1 cellular context compared by ENCODE assay signal in the genomic region with DNA sequence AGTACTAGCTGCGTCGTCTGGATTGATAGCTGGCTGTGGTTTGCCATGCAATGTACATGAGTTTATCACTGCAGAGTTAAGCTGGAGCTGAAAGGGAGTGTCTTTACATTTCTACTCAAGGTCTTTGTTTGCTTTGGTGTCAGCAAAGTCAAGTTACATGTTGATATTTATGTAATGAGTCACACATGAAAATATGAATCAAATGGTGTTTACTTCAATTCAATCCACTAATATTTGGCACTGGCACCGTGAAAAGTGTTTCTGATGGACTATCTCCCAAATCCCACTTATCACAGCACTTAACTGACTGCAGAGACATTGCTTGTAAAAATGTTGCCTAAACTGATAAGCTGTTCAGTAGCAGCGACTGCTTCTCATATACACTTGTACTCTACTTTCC.
TF ChIP-seq lines count a peak whose summit lies in the region.

No MANE protein-coding gene starts in this region.

TF ChIP-seq in K562, 482 proteins besides CTCF, POLR2A, EP300 and RAD21 (continued from another document):
- TF ChIP-seq, protein P1, sequence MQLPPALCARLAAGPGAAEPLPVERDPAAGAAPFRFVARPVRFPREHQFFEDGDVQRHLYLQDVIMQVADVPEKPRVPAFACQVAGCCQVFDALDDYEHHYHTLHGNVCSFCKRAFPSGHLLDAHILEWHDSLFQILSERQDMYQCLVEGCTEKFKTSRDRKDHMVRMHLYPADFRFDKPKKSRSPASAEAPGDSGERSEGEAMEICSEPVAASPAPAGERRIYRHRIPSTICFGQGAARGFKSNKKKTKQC (CRISPR knock-in tag; IDR thresholded peaks at IDR 0.05) = no peak
- no peak for TF ChIP-seq POLR3A (IDR thresholded peaks at IDR 0.05; ENCODE audit: borderline replicate concordance, extremely low read depth, insufficient read depth, insufficient read length)
- TF ChIP-seq, protein P2, sequence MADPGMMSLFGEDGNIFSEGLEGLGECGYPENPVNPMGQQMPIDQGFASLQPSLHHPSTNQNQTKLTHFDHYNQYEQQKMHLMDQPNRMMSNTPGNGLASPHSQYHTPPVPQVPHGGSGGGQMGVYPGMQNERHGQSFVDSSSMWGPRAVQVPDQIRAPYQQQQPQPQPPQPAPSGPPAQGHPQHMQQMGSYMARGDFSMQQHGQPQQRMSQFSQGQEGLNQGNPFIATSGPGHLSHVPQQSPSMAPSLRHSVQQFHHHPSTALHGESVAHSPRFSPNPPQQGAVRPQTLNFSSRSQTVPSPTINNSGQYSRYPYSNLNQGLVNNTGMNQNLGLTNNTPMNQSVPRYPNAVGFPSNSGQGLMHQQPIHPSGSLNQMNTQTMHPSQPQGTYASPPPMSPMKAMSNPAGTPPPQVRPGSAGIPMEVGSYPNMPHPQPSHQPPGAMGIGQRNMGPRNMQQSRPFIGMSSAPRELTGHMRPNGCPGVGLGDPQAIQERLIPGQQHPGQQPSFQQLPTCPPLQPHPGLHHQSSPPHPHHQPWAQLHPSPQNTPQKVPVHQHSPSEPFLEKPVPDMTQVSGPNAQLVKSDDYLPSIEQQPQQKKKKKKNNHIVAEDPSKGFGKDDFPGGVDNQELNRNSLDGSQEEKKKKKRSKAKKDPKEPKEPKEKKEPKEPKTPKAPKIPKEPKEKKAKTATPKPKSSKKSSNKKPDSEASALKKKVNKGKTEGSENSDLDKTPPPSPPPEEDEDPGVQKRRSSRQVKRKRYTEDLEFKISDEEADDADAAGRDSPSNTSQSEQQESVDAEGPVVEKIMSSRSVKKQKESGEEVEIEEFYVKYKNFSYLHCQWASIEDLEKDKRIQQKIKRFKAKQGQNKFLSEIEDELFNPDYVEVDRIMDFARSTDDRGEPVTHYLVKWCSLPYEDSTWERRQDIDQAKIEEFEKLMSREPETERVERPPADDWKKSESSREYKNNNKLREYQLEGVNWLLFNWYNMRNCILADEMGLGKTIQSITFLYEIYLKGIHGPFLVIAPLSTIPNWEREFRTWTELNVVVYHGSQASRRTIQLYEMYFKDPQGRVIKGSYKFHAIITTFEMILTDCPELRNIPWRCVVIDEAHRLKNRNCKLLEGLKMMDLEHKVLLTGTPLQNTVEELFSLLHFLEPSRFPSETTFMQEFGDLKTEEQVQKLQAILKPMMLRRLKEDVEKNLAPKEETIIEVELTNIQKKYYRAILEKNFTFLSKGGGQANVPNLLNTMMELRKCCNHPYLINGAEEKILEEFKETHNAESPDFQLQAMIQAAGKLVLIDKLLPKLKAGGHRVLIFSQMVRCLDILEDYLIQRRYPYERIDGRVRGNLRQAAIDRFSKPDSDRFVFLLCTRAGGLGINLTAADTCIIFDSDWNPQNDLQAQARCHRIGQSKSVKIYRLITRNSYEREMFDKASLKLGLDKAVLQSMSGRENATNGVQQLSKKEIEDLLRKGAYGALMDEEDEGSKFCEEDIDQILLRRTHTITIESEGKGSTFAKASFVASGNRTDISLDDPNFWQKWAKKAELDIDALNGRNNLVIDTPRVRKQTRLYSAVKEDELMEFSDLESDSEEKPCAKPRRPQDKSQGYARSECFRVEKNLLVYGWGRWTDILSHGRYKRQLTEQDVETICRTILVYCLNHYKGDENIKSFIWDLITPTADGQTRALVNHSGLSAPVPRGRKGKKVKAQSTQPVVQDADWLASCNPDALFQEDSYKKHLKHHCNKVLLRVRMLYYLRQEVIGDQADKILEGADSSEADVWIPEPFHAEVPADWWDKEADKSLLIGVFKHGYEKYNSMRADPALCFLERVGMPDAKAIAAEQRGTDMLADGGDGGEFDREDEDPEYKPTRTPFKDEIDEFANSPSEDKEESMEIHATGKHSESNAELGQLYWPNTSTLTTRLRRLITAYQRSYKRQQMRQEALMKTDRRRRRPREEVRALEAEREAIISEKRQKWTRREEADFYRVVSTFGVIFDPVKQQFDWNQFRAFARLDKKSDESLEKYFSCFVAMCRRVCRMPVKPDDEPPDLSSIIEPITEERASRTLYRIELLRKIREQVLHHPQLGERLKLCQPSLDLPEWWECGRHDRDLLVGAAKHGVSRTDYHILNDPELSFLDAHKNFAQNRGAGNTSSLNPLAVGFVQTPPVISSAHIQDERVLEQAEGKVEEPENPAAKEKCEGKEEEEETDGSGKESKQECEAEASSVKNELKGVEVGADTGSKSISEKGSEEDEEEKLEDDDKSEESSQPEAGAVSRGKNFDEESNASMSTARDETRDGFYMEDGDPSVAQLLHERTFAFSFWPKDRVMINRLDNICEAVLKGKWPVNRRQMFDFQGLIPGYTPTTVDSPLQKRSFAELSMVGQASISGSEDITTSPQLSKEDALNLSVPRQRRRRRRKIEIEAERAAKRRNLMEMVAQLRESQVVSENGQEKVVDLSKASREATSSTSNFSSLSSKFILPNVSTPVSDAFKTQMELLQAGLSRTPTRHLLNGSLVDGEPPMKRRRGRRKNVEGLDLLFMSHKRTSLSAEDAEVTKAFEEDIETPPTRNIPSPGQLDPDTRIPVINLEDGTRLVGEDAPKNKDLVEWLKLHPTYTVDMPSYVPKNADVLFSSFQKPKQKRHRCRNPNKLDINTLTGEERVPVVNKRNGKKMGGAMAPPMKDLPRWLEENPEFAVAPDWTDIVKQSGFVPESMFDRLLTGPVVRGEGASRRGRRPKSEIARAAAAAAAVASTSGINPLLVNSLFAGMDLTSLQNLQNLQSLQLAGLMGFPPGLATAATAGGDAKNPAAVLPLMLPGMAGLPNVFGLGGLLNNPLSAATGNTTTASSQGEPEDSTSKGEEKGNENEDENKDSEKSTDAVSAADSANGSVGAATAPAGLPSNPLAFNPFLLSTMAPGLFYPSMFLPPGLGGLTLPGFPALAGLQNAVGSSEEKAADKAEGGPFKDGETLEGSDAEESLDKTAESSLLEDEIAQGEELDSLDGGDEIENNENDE (IDR thresholded peaks at IDR 0.05; ENCODE audit: low read depth, low read length) = no peak
- TF ChIP-seq KLF1 (tag; IDR thresholded peaks at IDR 0.05) = no peak
TF ChIP-seq in K562: peak in this region for 0.
